1 cellular context compared by ENCODE assay signal in the genomic region with DNA sequence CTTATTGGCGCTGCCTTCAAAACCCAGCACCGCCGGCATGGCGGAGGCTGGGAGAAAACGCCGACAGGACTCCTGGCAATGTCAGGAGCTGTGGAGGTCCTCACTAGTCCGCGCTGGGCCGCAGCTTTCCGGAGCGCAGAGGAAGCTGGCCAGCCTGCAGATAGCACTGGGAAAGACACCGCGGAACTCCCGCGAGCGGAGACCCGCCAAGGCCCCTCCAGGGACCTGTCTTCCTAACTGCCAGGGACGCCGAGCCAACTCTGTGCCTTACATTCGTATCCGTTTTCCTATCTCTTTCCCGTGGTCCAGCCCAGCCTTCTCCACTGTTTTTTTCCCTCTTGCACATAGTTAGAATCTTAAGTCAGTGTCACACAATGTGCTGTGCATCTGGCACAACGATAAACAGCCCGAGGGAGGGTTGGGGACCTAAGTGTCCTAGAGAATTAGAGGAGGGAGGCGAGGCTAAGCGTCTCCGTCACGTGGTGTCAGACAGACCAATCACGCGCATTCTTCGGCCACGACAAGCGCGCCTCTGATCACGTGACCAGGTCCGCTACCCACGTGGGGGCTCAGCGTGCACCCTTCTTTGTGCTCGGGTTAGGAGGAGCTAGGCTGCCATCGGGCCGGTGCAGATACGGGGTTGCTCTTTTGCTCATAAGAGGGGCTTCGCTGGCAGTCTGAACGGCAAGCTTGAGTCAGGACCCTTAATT.
TF ChIP-seq lines count a peak whose summit lies in the region.

A gene (plus strand): TSS at position 582 of the 710 bp plus-strand sequence. CDS start 420 bp downstream, outside the sequence.
A gene (minus strand): TSS at position 168 of the 710 bp plus-strand sequence. CDS start 129 bp downstream, at position 39.

TF ChIP-seq in K562, 482 proteins besides CTCF, POLR2A, EP300 and RAD21 (continued from another document and continues in another):
- TF ChIP-seq, protein P1, sequence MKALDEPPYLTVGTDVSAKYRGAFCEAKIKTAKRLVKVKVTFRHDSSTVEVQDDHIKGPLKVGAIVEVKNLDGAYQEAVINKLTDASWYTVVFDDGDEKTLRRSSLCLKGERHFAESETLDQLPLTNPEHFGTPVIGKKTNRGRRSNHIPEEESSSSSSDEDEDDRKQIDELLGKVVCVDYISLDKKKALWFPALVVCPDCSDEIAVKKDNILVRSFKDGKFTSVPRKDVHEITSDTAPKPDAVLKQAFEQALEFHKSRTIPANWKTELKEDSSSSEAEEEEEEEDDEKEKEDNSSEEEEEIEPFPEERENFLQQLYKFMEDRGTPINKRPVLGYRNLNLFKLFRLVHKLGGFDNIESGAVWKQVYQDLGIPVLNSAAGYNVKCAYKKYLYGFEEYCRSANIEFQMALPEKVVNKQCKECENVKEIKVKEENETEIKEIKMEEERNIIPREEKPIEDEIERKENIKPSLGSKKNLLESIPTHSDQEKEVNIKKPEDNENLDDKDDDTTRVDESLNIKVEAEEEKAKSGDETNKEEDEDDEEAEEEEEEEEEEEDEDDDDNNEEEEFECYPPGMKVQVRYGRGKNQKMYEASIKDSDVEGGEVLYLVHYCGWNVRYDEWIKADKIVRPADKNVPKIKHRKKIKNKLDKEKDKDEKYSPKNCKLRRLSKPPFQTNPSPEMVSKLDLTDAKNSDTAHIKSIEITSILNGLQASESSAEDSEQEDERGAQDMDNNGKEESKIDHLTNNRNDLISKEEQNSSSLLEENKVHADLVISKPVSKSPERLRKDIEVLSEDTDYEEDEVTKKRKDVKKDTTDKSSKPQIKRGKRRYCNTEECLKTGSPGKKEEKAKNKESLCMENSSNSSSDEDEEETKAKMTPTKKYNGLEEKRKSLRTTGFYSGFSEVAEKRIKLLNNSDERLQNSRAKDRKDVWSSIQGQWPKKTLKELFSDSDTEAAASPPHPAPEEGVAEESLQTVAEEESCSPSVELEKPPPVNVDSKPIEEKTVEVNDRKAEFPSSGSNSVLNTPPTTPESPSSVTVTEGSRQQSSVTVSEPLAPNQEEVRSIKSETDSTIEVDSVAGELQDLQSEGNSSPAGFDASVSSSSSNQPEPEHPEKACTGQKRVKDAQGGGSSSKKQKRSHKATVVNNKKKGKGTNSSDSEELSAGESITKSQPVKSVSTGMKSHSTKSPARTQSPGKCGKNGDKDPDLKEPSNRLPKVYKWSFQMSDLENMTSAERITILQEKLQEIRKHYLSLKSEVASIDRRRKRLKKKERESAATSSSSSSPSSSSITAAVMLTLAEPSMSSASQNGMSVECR (CRISPR knock-in tag; IDR thresholded peaks at IDR 0.05): peak; percentile 52; the same call in 1 of the 2 replicates
- TF ChIP-seq CBFA2T2 (conservative IDR thresholded peaks at IDR 0.05) (peak; percentile 99), ETV1 (tag; conservative IDR thresholded peaks at IDR 0.05; ENCODE audit: low read depth) (peak; percentile 75; the same call in 1 of the 2 replicates), ZNF232 (CRISPR knock-in tag; IDR thresholded peaks at IDR 0.05) (no peak), TAF1 (IDR thresholded peaks at IDR 0.05; ENCODE audit: control insufficient read depth, extremely low read depth, insufficient read depth, low read length, severe bottlenecking) (peak; percentile 82), RBM25 (IDR thresholded peaks at IDR 0.05; ENCODE audit: low read depth, low read length, severe bottlenecking) (no peak), ZNF589 (CRISPR knock-in tag; IDR thresholded peaks at IDR 0.05; ENCODE audit: low read depth) (0 out of 2 replicates have a peak, but pooled peaks have one; percentile 73), POLR2B (IDR thresholded peaks at IDR 0.05; ENCODE audit: low read depth, partially characterized antibody) (peak; percentile 80), NBN (IDR thresholded peaks at IDR 0.05; ENCODE audit: low read depth) (peak; percentile 52; the same call in 1 of the 2 replicates), CBX1 (IDR thresholded peaks at IDR 0.05; ENCODE audit: low read depth) (peak; percentile 29; the same call in 1 of the 2 replicates), CCNT2 (IDR thresholded peaks at IDR 0.05; ENCODE audit: borderline replicate concordance, extremely low read depth, insufficient read length, low read depth, low read length) (no peak), ZNF3 (CRISPR knock-in tag; IDR thresholded peaks at IDR 0.05) (no peak), SMARCB1 (IDR thresholded peaks at IDR 0.05; ENCODE audit: insufficient read length, low read depth) (no peak), CTBP1 (IDR thresholded peaks at IDR 0.05; ENCODE audit: borderline replicate concordance) (peak; percentile 11), MXI1 (IDR thresholded peaks at IDR 0.05; ENCODE audit: low read depth, low read length) (peak; percentile 69; the same call in 1 of the 2 replicates), ZNF175 (CRISPR knock-in tag; IDR thresholded peaks at IDR 0.05; ENCODE audit: low read depth) (peak; percentile 59; the same call in 1 of the 2 replicates), PTRF (tag; IDR thresholded peaks at IDR 0.05) (no peak), ZNF77 (CRISPR knock-in tag; IDR thresholded peaks at IDR 0.05) (no peak), PTTG1 (tag; IDR thresholded peaks at IDR 0.05; ENCODE audit: low read depth) (no peak), POLR2H (tag; IDR thresholded peaks at IDR 0.05; ENCODE audit: low read depth) (peak; percentile 64), PHF21A (IDR thresholded peaks at IDR 0.05; ENCODE audit: borderline replicate concordance, low read depth) (no peak), ELF4 (CRISPR knock-in tag; IDR thresholded peaks at IDR 0.05) (0 out of 2 replicates have a peak, but pooled peaks have one; percentile 47), XRCC5 (IDR thresholded peaks at IDR 0.05; ENCODE audit: low read depth, low read length) (0 out of 2 replicates have a peak, but pooled peaks have one; percentile 15), ZBTB1 (CRISPR knock-in tag; IDR thresholded peaks at IDR 0.05; ENCODE audit: borderline replicate concordance, low read depth) (no peak)
- TF ChIP-seq, protein P2, sequence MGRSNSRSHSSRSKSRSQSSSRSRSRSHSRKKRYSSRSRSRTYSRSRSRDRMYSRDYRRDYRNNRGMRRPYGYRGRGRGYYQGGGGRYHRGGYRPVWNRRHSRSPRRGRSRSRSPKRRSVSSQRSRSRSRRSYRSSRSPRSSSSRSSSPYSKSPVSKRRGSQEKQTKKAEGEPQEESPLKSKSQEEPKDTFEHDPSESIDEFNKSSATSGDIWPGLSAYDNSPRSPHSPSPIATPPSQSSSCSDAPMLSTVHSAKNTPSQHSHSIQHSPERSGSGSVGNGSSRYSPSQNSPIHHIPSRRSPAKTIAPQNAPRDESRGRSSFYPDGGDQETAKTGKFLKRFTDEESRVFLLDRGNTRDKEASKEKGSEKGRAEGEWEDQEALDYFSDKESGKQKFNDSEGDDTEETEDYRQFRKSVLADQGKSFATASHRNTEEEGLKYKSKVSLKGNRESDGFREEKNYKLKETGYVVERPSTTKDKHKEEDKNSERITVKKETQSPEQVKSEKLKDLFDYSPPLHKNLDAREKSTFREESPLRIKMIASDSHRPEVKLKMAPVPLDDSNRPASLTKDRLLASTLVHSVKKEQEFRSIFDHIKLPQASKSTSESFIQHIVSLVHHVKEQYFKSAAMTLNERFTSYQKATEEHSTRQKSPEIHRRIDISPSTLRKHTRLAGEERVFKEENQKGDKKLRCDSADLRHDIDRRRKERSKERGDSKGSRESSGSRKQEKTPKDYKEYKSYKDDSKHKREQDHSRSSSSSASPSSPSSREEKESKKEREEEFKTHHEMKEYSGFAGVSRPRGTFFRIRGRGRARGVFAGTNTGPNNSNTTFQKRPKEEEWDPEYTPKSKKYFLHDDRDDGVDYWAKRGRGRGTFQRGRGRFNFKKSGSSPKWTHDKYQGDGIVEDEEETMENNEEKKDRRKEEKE (IDR thresholded peaks at IDR 0.05; ENCODE audit: borderline replicate concordance in 1 of 2, control insufficient read depth in 1 of 2, low read depth in 2 of 2, low read length in 1 of 2): 0 out of 4 replicates have a peak, but pooled peaks of 1 of the 2 experiments have one; percentile 31
- TF ChIP-seq, protein P3, sequence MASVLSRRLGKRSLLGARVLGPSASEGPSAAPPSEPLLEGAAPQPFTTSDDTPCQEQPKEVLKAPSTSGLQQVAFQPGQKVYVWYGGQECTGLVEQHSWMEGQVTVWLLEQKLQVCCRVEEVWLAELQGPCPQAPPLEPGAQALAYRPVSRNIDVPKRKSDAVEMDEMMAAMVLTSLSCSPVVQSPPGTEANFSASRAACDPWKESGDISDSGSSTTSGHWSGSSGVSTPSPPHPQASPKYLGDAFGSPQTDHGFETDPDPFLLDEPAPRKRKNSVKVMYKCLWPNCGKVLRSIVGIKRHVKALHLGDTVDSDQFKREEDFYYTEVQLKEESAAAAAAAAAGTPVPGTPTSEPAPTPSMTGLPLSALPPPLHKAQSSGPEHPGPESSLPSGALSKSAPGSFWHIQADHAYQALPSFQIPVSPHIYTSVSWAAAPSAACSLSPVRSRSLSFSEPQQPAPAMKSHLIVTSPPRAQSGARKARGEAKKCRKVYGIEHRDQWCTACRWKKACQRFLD (CRISPR knock-in tag; IDR thresholded peaks at IDR 0.05): no peak
- TF ChIP-seq, protein P4, sequence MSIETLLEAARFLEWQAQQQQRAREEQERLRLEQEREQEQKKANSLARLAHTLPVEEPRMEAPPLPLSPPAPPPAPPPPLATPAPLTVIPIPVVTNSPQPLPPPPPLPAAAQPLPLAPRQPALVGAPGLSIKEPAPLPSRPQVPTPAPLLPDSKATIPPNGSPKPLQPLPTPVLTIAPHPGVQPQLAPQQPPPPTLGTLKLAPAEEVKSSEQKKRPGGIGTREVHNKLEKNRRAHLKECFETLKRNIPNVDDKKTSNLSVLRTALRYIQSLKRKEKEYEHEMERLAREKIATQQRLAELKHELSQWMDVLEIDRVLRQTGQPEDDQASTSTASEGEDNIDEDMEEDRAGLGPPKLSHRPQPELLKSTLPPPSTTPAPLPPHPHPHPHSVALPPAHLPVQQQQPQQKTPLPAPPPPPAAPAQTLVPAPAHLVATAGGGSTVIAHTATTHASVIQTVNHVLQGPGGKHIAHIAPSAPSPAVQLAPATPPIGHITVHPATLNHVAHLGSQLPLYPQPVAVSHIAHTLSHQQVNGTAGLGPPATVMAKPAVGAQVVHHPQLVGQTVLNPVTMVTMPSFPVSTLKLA (conservative IDR thresholded peaks at IDR 0.05): peak; percentile 99
- TF ChIP-seq, protein P5, sequence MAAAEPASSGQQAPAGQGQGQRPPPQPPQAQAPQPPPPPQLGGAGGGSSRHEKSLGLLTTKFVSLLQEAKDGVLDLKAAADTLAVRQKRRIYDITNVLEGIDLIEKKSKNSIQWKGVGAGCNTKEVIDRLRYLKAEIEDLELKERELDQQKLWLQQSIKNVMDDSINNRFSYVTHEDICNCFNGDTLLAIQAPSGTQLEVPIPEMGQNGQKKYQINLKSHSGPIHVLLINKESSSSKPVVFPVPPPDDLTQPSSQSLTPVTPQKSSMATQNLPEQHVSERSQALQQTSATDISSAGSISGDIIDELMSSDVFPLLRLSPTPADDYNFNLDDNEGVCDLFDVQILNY (CRISPR knock-in tag; IDR thresholded peaks at IDR 0.05): 0 out of 2 replicates have a peak, but pooled peaks have one; percentile 1
- TF ChIP-seq, protein P6, sequence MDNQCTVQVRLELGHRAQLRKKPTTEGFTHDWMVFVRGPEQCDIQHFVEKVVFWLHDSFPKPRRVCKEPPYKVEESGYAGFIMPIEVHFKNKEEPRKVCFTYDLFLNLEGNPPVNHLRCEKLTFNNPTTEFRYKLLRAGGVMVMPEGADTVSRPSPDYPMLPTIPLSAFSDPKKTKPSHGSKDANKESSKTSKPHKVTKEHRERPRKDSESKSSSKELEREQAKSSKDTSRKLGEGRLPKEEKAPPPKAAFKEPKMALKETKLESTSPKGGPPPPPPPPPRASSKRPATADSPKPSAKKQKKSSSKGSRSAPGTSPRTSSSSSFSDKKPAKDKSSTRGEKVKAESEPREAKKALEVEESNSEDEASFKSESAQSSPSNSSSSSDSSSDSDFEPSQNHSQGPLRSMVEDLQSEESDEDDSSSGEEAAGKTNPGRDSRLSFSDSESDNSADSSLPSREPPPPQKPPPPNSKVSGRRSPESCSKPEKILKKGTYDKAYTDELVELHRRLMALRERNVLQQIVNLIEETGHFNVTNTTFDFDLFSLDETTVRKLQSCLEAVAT (IDR thresholded peaks at IDR 0.05): 0 out of 4 replicates have a peak, but pooled peaks of 1 of the 2 experiments have one; percentile 37
- TF ChIP-seq, protein P7, sequence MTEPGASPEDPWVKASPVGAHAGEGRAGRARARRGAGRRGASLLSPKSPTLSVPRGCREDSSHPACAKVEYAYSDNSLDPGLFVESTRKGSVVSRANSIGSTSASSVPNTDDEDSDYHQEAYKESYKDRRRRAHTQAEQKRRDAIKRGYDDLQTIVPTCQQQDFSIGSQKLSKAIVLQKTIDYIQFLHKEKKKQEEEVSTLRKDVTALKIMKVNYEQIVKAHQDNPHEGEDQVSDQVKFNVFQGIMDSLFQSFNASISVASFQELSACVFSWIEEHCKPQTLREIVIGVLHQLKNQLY (CRISPR knock-in tag; conservative IDR thresholded peaks at IDR 0.05): peak in 1 of 2 experiments; percentile 97; a peak in 2 of 4 replicates
- TF ChIP-seq, protein P8, sequence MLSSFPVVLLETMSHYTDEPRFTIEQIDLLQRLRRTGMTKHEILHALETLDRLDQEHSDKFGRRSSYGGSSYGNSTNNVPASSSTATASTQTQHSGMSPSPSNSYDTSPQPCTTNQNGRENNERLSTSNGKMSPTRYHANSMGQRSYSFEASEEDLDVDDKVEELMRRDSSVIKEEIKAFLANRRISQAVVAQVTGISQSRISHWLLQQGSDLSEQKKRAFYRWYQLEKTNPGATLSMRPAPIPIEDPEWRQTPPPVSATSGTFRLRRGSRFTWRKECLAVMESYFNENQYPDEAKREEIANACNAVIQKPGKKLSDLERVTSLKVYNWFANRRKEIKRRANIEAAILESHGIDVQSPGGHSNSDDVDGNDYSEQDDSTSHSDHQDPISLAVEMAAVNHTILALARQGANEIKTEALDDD (IDR thresholded peaks at IDR 0.05): 0 out of 2 replicates have a peak, but pooled peaks have one; percentile 14
- TF ChIP-seq, protein P9, sequence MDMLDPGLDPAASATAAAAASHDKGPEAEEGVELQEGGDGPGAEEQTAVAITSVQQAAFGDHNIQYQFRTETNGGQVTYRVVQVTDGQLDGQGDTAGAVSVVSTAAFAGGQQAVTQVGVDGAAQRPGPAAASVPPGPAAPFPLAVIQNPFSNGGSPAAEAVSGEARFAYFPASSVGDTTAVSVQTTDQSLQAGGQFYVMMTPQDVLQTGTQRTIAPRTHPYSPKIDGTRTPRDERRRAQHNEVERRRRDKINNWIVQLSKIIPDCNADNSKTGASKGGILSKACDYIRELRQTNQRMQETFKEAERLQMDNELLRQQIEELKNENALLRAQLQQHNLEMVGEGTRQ (CRISPR knock-in tag; IDR thresholded peaks at IDR 0.05): peak; percentile 100
- TF ChIP-seq, protein P10, sequence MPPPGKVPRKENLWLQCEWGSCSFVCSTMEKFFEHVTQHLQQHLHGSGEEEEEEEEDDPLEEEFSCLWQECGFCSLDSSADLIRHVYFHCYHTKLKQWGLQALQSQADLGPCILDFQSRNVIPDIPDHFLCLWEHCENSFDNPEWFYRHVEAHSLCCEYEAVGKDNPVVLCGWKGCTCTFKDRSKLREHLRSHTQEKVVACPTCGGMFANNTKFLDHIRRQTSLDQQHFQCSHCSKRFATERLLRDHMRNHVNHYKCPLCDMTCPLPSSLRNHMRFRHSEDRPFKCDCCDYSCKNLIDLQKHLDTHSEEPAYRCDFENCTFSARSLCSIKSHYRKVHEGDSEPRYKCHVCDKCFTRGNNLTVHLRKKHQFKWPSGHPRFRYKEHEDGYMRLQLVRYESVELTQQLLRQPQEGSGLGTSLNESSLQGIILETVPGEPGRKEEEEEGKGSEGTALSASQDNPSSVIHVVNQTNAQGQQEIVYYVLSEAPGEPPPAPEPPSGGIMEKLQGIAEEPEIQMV (tag; conservative IDR thresholded peaks at IDR 0.05; ENCODE audit: low read depth): no peak
- TF ChIP-seq, protein P11, sequence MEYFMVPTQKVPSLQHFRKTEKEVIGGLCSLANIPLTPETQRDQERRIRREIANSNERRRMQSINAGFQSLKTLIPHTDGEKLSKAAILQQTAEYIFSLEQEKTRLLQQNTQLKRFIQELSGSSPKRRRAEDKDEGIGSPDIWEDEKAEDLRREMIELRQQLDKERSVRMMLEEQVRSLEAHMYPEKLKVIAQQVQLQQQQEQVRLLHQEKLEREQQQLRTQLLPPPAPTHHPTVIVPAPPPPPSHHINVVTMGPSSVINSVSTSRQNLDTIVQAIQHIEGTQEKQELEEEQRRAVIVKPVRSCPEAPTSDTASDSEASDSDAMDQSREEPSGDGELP (CRISPR knock-in tag; IDR thresholded peaks at IDR 0.05; ENCODE audit: borderline replicate concordance): peak; percentile 45; the same call in 1 of the 2 replicates
